In the genomic region with DNA sequence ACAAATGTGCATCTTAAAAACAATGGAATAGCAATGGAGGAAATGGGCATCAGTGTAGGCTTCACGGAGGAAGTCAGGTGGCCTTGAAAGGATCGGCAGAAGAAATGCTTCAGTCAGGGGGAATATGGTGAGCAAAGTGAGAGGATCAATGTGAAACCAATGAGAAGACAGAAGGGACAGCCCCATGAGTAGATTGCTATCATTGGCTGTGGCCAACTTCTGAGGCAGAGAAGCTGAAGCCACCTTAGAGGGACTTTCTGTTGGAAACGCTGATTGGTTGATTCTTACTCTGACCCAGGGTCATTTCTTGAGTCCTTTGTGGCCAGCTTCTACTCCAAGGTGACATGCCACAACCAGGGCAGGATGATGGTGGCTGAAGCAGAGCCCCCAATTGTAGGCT, we compare ENCODE assay signal across 27 cellular contexts.
A peak's percentile ranks its signal among the peaks of the same experiment; 100 is the strongest.
DNase-seq lines count a peak whose midpoint lies in the region; ATAC-seq, FAIRE-seq and TF ChIP-seq lines count a peak whose summit lies in the region.
"Had no signal": no experiment of that assay in that cellular context is flagged by ENCODE, and none has a peak within 500 bp of the region (broad histone marks: within the 10 kb centered on the region; RNA-seq: fewer than 3 reads in every experiment).

No MANE protein-coding gene starts in this region.

- no peak for TF ChIP-seq RAD21 in K562 (CRISPR knock-in tag; conservative IDR thresholded peaks at IDR 0.05 in 1 of 2, IDR thresholded peaks at IDR 0.05 in 1 of 2)

- no peak overlapping the region for H3K9ac ChIP-seq in K562 (ENCODE audit: insufficient read depth in 1 of 2, low read depth in 2 of 2, low read length in 2 of 2)
- H3K9ac ChIP-seq: SK-N-SH had no signal

- in situ Hi-C loops in K562 (cut with MboI) = no loop called here

- no peak for TF ChIP-seq POLR2A in K562 (conservative IDR thresholded peaks at IDR 0.05)
- TF ChIP-seq POLR2A in vagina (IDR thresholded peaks at IDR 0.05) = no peak

- TF ChIP-seq CTCF in K562 (IDR thresholded peaks at IDR 0.05 in 2 of 3, conservative IDR thresholded peaks at IDR 0.05 in 1 of 3; ENCODE audit: insufficient read depth in 2 of 3, low read depth in 1 of 3, low read length in 3 of 3) (no peak), vagina (IDR thresholded peaks at IDR 0.05) (no peak), omental fat pad (IDR thresholded peaks at IDR 0.05) (no peak)

- POLR2A ChIA-PET in K562 (lab: Yijun Ruan, JAX) = interaction anchor here (0.9 to 3.5 kb wide), 2 partner anchors 9 to 43 kb away, joined by 4 to 18 read pairs; no protein-coding TSS in a partner anchor

- no peak overlapping the region for H3K4me3 ChIP-seq in K562
- H3K4me3 ChIP-seq in vagina = no peak overlapping the region

- H3K9me3 ChIP-seq in K562 (replicated peaks; ENCODE audit: control insufficient read depth, insufficient read depth, low read depth, low read length) = no peaks in the 10 kb centered on the region
- H3K9me3 ChIP-seq in vagina = no peaks in the 10 kb centered on the region
- H3K9me3 ChIP-seq: SK-N-SH had no signal

- H3K9me1 ChIP-seq in K562 (ENCODE audit: control insufficient read depth, insufficient read depth, low read length) = no peaks in the 10 kb centered on the region

- intact Hi-C loops in K562 (cut with micrococcal nuclease) (no loop called here), vagina (cut with DNase I) (no loop called here)

- TF ChIP-seq EP300 in K562 (IDR thresholded peaks at IDR 0.05; ENCODE audit: low read length) = no peak

- BruUV-seq in K562 (replicated peaks; lab: Mats Ljungman, UMichigan) = no TSS peak

- H3K27me3 Mint-ChIP-seq in stimulated activated naive CD8-positive, alpha-beta T cell treated with anti-CD3 and anti-CD28 coated beads, Interleukin-15, amount 100 ng/mL, for 72 hours = no peaks in the 10 kb centered on the region

- H3K4me1 ChIP-seq in K562 (replicated peaks in 1 of 2; ENCODE audit: control insufficient read depth in 2 of 2, insufficient read depth in 2 of 2, low read length in 2 of 2) (peaks cover 0 to 4% of the 10 kb centered on the region in 2 experiments; a peak in 1 of 5 replicates), vagina (peaks cover 7% of the 10 kb centered on the region)

- H2AFZ ChIP-seq in K562 (ENCODE audit: low read depth, low read length) = no peak overlapping the region

- no peak overlapping the region for H3K27ac Mint-ChIP-seq in stimulated activated naive CD8-positive, alpha-beta T cell treated with anti-CD3 and anti-CD28 coated beads, Interleukin-15, amount 100 ng/mL, for 72 hours
- H3K27ac Mint-ChIP-seq: CD8-positive, alpha-beta memory T cell; IgD-negative memory B cell; T-cell had no signal

- H4K20me1 ChIP-seq in K562 (replicated peaks; ENCODE audit: control insufficient read depth, insufficient read depth, low read length) = no peaks in the 10 kb centered on the region

- H3K79me2 ChIP-seq in K562 (ENCODE audit: control insufficient read depth, insufficient read depth, low read length) = no peaks in the 10 kb centered on the region

- H3K36me3 ChIP-seq in K562 (ENCODE audit: control insufficient read depth, insufficient read depth, low read length) = no peaks in the 10 kb centered on the region
- H3K36me3 ChIP-seq in vagina = no peaks in the 10 kb centered on the region

- no peaks in the 10 kb centered on the region for H3K4me1 Mint-ChIP-seq in stimulated activated naive CD8-positive, alpha-beta T cell treated with anti-CD3 and anti-CD28 coated beads, Interleukin-15, amount 100 ng/mL, for 72 hours
- H3K4me1 Mint-ChIP-seq: CD8-positive, alpha-beta memory T cell; IgD-negative memory B cell; T-cell had no signal

- WGBS in K562 (ENCODE audit: insufficient coverage, low coverage, missing lambda C conversion rate) = 14% methylated on average over 3 of the region's 3 CpGs

- peaks cover 0 to 6% of the 10 kb centered on the region in 2 donors for H3K9me3 Mint-ChIP-seq in stimulated activated naive CD8-positive, alpha-beta T cell treated with anti-CD3 and anti-CD28 coated beads, Interleukin-15, amount 100 ng/mL, for 72 hours
- H3K9me3 Mint-ChIP-seq: T-cell had no signal

- no peak for FAIRE-seq in K562 (lab: Jason Lieb, UNC)
- FAIRE-seq: A204.1, GM19239 had no signal

- H3K27ac ChIP-seq in K562 (ENCODE audit: extremely low read depth, low read depth, low read length) (no peak overlapping the region), vagina (peak overlapping the region; percentile 46)
- H3K27ac ChIP-seq: C4-2B had no signal

- CTCF ChIA-PET in K562 (lab: Yijun Ruan, JAX; ENCODE audit: low intra/inter-chr PET ratio) = no interaction called here

- peak; percentile 61 for ATAC-seq in stimulated activated naive CD8-positive, alpha-beta T cell treated with anti-CD3 and anti-CD28 coated beads, Interleukin-15, amount 100 ng/mL, for 72 hours
- ATAC-seq in stimulated activated naive CD8-positive, alpha-beta T cell treated with anti-CD3 and anti-CD28 coated beads, Interleukin-15, Interleukin-2, amounts not matched to agents 100 U/mL and 50 U/mL, for 24 hours = no peak
- ATAC-seq in HG02610 (IDR thresholded peaks at IDR 0.05; ENCODE audit: unreplicated experiment) = peak; percentile 53
- peak; percentile 61 for ATAC-seq in K562
- no peak for ATAC-seq in omental fat pad (ENCODE audit: low FRiP score)
- ATAC-seq in GM18873 (IDR thresholded peaks at IDR 0.05; ENCODE audit: low FRiP score, unreplicated experiment) = no peak
- ATAC-seq: Panc1, T-cell had no signal

- no peak for DNase-seq in stimulated activated naive CD8-positive, alpha-beta T cell treated with anti-CD3 and anti-CD28 coated beads, Interleukin-15, amount 100 ng/mL, for 72 hours
- no peak for DNase-seq in stimulated activated naive CD8-positive, alpha-beta T cell treated with anti-CD3 and anti-CD28 coated beads, Interleukin-15, Interleukin-2, amounts not matched to agents 100 U/mL and 50 U/mL, for 24 hours
- DNase-seq in K562 (ENCODE audit: extremely low read depth in 1 of 4, low spot score in 3 of 4) (no peak), vagina (ENCODE audit: extremely low spot score in 2 of 2) (no peak), omental fat pad (ENCODE audit: low spot score) (no peak), HPDE6-E6E7 (ENCODE audit: extremely low spot score) (no peak)
- DNase-seq: Calu3; CD8-positive, alpha-beta memory T cell; DMS153; Karpas-422; NCI-H1048; NCI-H1417 treated with DMSO at 0.1 percent for 48 hours; NCI-H187 treated with DMSO at 0.1 percent for 48 hours; NCI-H2107; NCI-H510A; NCI-H774; NK-92 treated with Interleukin-12 subunit alpha and Interleukin-12 subunit beta, amount 100 ng/mL, for 24 hours; SIG-M5; SK-N-SH; T-cell had no signal

- H3K4me2 ChIP-seq in K562 (ENCODE audit: insufficient read depth, low read length) = no peak overlapping the region
- H3K4me2 ChIP-seq: SK-N-SH had no signal

- no peak overlapping the region for H3K4me3 Mint-ChIP-seq in stimulated activated naive CD8-positive, alpha-beta T cell treated with anti-CD3 and anti-CD28 coated beads, Interleukin-15, amount 100 ng/mL, for 72 hours
- H3K4me3 Mint-ChIP-seq: CD8-positive, alpha-beta memory T cell; IgD-negative memory B cell; T-cell had no signal

- H3K27me3 ChIP-seq in K562 (ENCODE audit: control insufficient read depth in 2 of 2, insufficient read depth in 2 of 2, low read length in 2 of 2) (peaks cover 5 to 6% of the 10 kb centered on the region in 2 experiments; a peak in 3 of 5 replicates), vagina (no peaks in the 10 kb centered on the region)

TF ChIP-seq in K562, 482 proteins besides CTCF, POLR2A, EP300 and RAD21 (continues in another document):
- no peak for TF ChIP-seq CCAR2 (IDR thresholded peaks at IDR 0.05; ENCODE audit: low read depth, low read length)
- no peak for TF ChIP-seq HMG20B (CRISPR knock-in tag; IDR thresholded peaks at IDR 0.05)
- TF ChIP-seq DACH1 (IDR thresholded peaks at IDR 0.05; ENCODE audit: partially characterized antibody) = no peak

Comparison
In these comparisons a context has a peak if more than half of its experiments do, and no peak if none do; other contexts are left out.
1. ATAC-seq: peak in stimulated activated naive CD8-positive, alpha-beta T cell treated with anti-CD3 and anti-CD28 coated beads, Interleukin-15, amount 100 ng/mL, for 72 hours (single experiment), HG02610 (single experiment) and K562 (single experiment); none in stimulated activated naive CD8-positive, alpha-beta T cell treated with anti-CD3 and anti-CD28 coated beads, Interleukin-15, Interleukin-2, amounts not matched to agents 100 U/mL and 50 U/mL, for 24 hours (single experiment), omental fat pad (single experiment) and GM18873 (single experiment).